18 cellular contexts compared by ENCODE assay signal in the genomic region with DNA sequence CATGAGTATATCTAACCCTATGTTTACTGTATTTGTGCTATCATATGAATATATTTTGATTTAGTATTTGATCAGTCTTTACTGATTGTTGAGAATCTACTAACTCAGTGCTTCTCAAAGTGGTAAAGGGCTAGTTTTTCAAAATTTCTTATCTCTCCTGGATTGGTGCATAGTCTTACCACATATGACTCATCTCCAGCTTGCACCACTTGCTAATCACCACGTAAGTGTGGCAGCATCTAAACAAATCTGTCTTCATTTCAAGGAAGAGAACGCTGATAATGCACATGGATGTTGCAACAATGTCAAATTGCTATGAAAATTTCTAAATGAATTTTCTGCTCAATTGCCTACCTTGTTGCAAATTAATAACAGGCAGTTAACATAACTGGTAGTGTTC.
"Had no signal": no experiment of that assay in that cellular context is flagged by ENCODE, and none has a peak within 500 bp of the region (broad histone marks: within the 10 kb centered on the region; RNA-seq: fewer than 3 reads in every experiment).

No MANE protein-coding gene starts in this region.

- H3K27ac Mint-ChIP-seq: natural killer cell, type B pancreatic cell had no signal

- H3K36me3 Mint-ChIP-seq: natural killer cell, type B pancreatic cell had no signal

- H3K9me3 ChIP-seq: ovary, right atrium auricular region, sigmoid colon had no signal

- DNase-seq: effector CD8-positive, alpha-beta T cell; foreskin fibroblast; glutamatergic neuron; islet precursor cell; natural killer cell; nucleus accumbens; ovary; sigmoid colon; stimulated activated CD4-positive, alpha-beta T cell treated with anti-CD3 and anti-CD28 coated beads, Interleukin-12 subunit alpha, Interleukin-12 subunit beta, amount 100 ng/mL, for 4 hours; stimulated activated CD4-positive, alpha-beta T cell treated with anti-CD3 and anti-CD28 coated beads, Interleukin-2, amount 100 ng/mL, for 48 hours; stimulated activated naive CD4-positive, alpha-beta T cell treated with Interleukin-2 at 50 U/mL for 16 hours had no signal

- H3K4me1 Mint-ChIP-seq: natural killer cell, neural crest cell had no signal

- H3K4me3 ChIP-seq: coronary artery, gastroesophageal sphincter, ovary, right atrium auricular region, sigmoid colon, skin epidermis had no signal

- H3K4me1 ChIP-seq: gastroesophageal sphincter, right atrium auricular region, sigmoid colon had no signal

- H3K27me3 ChIP-seq: gastroesophageal sphincter, ovary, right atrium auricular region, sigmoid colon had no signal

- H3K9me3 Mint-ChIP-seq: neural crest cell, type B pancreatic cell had no signal

- ATAC-seq: gastroesophageal sphincter, left lobe of liver, natural killer cell had no signal

- H3K36me3 ChIP-seq: gastroesophageal sphincter, ovary, right atrium auricular region, sigmoid colon had no signal

- H3K27ac ChIP-seq: coronary artery, gastroesophageal sphincter, ovary, right atrium auricular region, sigmoid colon, skin epidermis had no signal

- H3K4me3 Mint-ChIP-seq: natural killer cell, neural crest cell, type B pancreatic cell had no signal
